Comparison of ENCODE assay signal across 1 cellular context in the genomic region with DNA sequence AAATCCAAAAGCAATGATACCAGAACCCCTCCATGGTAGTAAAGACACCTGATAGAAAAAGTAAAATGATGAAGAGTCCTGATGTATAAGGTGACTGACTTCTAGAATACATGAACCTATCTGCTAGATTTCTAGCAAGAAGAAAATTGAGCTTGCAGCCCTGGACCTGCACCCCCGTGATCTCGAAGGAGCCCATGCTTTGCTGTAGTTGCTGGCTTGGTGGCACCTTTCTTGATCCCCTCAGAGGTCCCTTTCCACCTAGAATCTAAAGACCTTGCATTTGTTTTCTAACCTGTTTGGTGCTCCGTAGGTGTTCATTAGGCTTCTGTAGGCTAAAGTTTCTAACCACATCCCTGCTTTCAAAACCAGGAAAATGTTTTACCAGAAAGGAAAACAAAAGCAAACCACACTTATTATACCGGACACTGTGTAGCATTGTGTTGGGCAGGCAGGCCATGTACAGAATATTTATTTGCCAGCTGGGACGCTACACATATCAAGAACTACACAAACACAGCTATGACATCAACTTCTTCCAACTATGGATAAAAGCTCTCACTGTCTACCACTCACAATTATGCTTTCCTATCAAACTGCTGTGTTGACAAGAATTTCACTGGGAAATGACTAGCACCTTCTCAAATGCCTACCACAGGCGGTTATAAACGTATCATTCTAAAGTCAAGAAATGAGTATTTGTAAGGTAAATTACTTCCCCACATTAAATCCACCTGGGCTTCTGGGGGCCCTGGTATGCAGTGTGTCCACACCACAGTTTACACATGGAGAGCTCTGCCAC.
TF ChIP-seq lines count a peak whose summit lies in the region.

No MANE protein-coding gene starts in this region.

TF ChIP-seq in GM12878, 131 proteins besides CTCF, POLR2A, EP300 and RAD21 (continued from another document):
- TF ChIP-seq, protein P1, sequence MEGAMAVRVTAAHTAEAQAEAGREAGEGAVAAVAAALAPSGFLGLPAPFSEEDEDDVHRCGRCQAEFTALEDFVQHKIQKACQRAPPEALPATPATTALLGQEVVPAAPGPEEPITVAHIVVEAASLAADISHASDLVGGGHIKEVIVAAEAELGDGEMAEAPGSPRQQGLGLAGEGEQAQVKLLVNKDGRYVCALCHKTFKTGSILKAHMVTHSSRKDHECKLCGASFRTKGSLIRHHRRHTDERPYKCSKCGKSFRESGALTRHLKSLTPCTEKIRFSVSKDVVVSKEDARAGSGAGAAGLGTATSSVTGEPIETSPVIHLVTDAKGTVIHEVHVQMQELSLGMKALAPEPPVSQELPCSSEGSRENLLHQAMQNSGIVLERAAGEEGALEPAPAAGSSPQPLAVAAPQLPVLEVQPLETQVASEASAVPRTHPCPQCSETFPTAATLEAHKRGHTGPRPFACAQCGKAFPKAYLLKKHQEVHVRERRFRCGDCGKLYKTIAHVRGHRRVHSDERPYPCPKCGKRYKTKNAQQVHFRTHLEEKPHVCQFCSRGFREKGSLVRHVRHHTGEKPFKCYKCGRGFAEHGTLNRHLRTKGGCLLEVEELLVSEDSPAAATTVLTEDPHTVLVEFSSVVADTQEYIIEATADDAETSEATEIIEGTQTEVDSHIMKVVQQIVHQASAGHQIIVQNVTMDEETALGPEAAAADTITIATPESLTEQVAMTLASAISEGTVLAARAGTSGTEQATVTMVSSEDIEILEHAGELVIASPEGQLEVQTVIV (IDR thresholded peaks at IDR 0.05; ENCODE audit: borderline replicate concordance, partially characterized antibody): no peak
- no peak for TF ChIP-seq RUNX3 (IDR thresholded peaks at IDR 0.05; ENCODE audit: low read length)
- TF ChIP-seq NR2C2 (IDR thresholded peaks at IDR 0.05; ENCODE audit: borderline replicate concordance, control insufficient read depth, insufficient read length, low read depth): no peak
TF ChIP-seq in GM12878: peak in this region for 2.
